In the genomic region with DNA sequence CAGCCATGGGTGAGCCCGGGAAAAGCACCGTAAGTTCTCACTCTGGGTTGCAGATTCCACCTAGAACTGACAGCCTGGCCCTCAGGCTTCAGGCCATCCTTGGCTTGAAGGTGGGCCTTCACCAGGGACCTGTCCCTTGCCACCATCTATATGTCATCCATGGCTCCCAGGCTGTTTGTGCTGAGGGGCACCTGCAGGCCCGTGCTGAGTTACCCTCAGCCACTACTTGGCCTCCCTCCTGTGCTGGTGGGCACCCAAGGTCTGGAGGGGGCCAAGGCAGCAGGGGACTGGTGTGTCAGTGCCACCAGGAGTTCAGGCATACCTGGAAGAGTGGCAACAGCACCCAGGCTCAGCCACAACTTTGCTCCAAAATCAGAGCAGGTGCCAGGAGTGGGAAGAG, we compare ENCODE assay signal across 28 cellular contexts.
"Had no signal": no experiment of that assay in that cellular context is flagged by ENCODE, and none has a peak within 500 bp of the region (broad histone marks: within the 10 kb centered on the region; RNA-seq: fewer than 3 reads in every experiment).

No MANE protein-coding gene starts in this region.

- H3K27me3 ChIP-seq: ovary, right lobe of liver, sigmoid colon, thyroid gland, tibial nerve, upper lobe of left lung, uterus had no signal

- H3K4me3 ChIP-seq: ovary, psoas muscle, right lobe of liver, sigmoid colon, thoracic aorta, thyroid gland, tibial nerve, upper lobe of left lung, uterus had no signal

- H3K27me3 Mint-ChIP-seq: stimulated activated memory B cell treated with anti-CD40 and anti-IgM and Interleukin-4, amounts not matched to agents 10 μg/mL and 1 μg/mL and 100 μg/mL, for 72 hours had no signal

- DNase-seq: naive B cell; naive thymus-derived CD8-positive, alpha-beta T cell; nephron progenitor cell; occipital lobe; ovary; posterior cingulate gyrus; psoas muscle; right lobe of liver; sigmoid colon; small intestine; stimulated activated CD4-positive, alpha-beta T cell treated with anti-CD3 and anti-CD28 coated beads, Interleukin-15, amount 100 ng/mL, for 24 hours; stimulated activated CD4-positive, alpha-beta T cell treated with anti-CD3 and anti-CD28 coated beads, Interleukin-2, amount 100 ng/mL, for 24 hours; stimulated activated CD4-positive, alpha-beta T cell treated with anti-CD3 and anti-CD28 coated beads, Interleukin-2, amount 100 ng/mL, for 48 hours; stimulated activated CD4-positive, alpha-beta T cell treated with anti-CD3 and anti-CD28 coated beads, Interleukin-4, amount 100 ng/mL, for 24 hours; stimulated activated naive CD4-positive, alpha-beta T cell; substantia nigra; thyroid gland; trophoblast cell; uterus had no signal

- ATAC-seq: naive thymus-derived CD8-positive, alpha-beta T cell; psoas muscle; right cardiac atrium had no signal

- H3K27ac ChIP-seq: ovary, parathyroid adenoma, psoas muscle, right lobe of liver, sigmoid colon, thoracic aorta, thyroid gland, tibial nerve, upper lobe of left lung, uterus had no signal

- H3K4me1 ChIP-seq: parathyroid adenoma, psoas muscle, right lobe of liver, thyroid gland, tibial nerve, upper lobe of left lung, uterus had no signal

- H3K27ac Mint-ChIP-seq: naive B cell; naive thymus-derived CD8-positive, alpha-beta T cell; nephron progenitor cell; progenitor cell of endocrine pancreas; stimulated activated memory B cell treated with anti-CD40 and anti-IgM and Interleukin-4, amounts not matched to agents 10 μg/mL and 1 μg/mL and 100 μg/mL, for 72 hours; stimulated activated naive CD8-positive, alpha-beta T cell treated with anti-CD3 and anti-CD28 coated beads, Interleukin-15, Interleukin-2, amounts not matched to agents 100 ng/mL and 50 ng/mL, for 24 hours had no signal

- H3K4me1 Mint-ChIP-seq: naive B cell; naive thymus-derived CD8-positive, alpha-beta T cell; neural crest cell; stimulated activated memory B cell treated with anti-CD40 and anti-IgM and Interleukin-4, amounts not matched to agents 10 μg/mL and 1 μg/mL and 100 μg/mL, for 72 hours had no signal

- H3K36me3 Mint-ChIP-seq: naive B cell; naive thymus-derived CD8-positive, alpha-beta T cell; stimulated activated memory B cell treated with anti-CD40 and anti-IgM and Interleukin-4, amounts not matched to agents 10 μg/mL and 1 μg/mL and 100 μg/mL, for 72 hours had no signal

- H3K36me3 ChIP-seq: ovary, right lobe of liver, sigmoid colon, thoracic aorta, thyroid gland, tibial nerve, upper lobe of left lung, uterus had no signal

- H3K9me3 Mint-ChIP-seq: nephron progenitor cell; neural crest cell; stimulated activated naive CD8-positive, alpha-beta T cell treated with anti-CD3 and anti-CD28 coated beads, Interleukin-15, Interleukin-2, amounts not matched to agents 100 ng/mL and 50 ng/mL, for 24 hours had no signal

- H3K4me3 Mint-ChIP-seq: naive B cell; naive thymus-derived CD8-positive, alpha-beta T cell; nephron progenitor cell; neural crest cell; stimulated activated memory B cell treated with anti-CD40 and anti-IgM and Interleukin-4, amounts not matched to agents 10 μg/mL and 1 μg/mL and 100 μg/mL, for 72 hours; stimulated activated naive CD8-positive, alpha-beta T cell treated with anti-CD3 and anti-CD28 coated beads, Interleukin-15, Interleukin-2, amounts not matched to agents 100 ng/mL and 50 ng/mL, for 24 hours had no signal

- H3K9me3 ChIP-seq: ovary, psoas muscle, right lobe of liver, sigmoid colon, thoracic aorta, thyroid gland, tibial nerve, upper lobe of left lung, uterus had no signal
